9 cellular contexts compared by ENCODE assay signal in the genomic region with DNA sequence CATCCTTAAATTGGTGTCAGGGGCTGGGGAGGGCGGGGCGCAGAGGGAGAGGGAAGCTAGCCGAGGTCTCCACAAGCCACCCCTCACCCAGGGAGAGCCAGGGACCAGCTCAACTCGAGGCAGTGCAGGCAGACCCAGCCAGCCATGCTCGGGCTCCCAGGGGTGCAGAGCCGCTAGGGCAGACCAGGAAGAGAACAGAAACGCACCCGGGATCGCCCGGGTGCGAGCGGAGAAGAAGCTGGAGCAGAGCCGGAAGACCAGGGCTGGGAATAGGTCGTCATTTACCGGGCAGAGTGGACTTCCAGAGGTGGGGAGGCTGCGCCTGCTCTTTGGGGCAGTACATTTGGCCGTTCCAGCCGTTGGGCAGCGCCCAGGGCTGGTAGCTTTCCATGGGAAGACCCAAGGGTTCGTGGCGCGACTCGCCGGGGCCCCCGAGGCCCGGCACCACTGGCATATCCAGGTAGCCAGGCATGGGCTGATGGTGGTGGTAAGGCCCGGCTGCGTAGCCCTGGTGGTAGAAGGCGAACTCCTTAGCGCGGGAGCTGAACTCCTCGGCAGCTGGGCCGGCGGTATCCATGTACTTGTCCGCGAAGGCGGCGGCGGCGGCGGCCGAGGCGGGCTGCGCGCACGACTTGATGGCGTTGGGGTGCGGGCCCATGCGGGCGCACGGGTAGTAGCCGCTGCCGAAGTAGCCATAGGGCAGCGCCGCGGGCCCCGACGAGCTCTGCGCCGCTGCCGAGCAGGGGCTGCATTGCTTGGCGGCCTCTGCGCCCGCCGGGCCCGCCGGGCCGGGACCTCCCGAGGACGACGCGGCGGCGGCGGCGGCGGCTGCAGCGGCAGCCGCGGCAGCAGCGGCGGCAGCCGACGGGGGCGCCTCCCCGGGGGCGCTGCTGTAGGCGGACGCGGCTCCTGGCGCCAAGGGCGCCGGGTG. TPM values are rescaled to one million over a fixed set of nuclear protein-coding genes. Genes with fewer than 3 reads are reported as not detected.
DNase-seq lines count a peak whose midpoint lies in the region; ATAC-seq, FAIRE-seq and TF ChIP-seq lines count a peak whose summit lies in the region.
"Had no signal": no experiment of that assay in that cellular context is flagged by ENCODE, and none has a peak within 500 bp of the region (broad histone marks: within the 10 kb centered on the region; RNA-seq: fewer than 3 reads in every experiment).

No MANE protein-coding gene starts in this region.

- peaks cover 16% of the 10 kb centered on the region for H3K4me1 ChIP-seq in endothelial cell of umbilical vein (ENCODE audit: control insufficient read depth, extremely low read depth, insufficient read depth, low read length)
- H3K4me1 ChIP-seq in skeletal muscle tissue (ENCODE audit: control insufficient read depth in 3 of 3, insufficient read depth in 3 of 3, low read length in 3 of 3): peaks cover 14 to 24% (median 16%) of the 10 kb centered on the region in 3 donors

- no peaks in the 10 kb centered on the region for H3K36me3 ChIP-seq in endothelial cell of umbilical vein (ENCODE audit: control insufficient read depth in 2 of 2, extremely low read depth in 1 of 2, insufficient read depth in 2 of 2, low read length in 2 of 2)
- no peaks in the 10 kb centered on the region for H3K36me3 ChIP-seq in skeletal muscle tissue (ENCODE audit: control insufficient read depth in 3 of 3, insufficient read depth in 3 of 3, low read length in 3 of 3)

- H3K9me1 ChIP-seq in endothelial cell of umbilical vein (replicated peaks; ENCODE audit: control insufficient read depth, extremely low read depth, insufficient read depth, low read length): no peaks in the 10 kb centered on the region

- H3K9me3 ChIP-seq in endothelial cell of umbilical vein (replicated peaks; ENCODE audit: control insufficient read depth, insufficient read depth, low read length) (no peaks in the 10 kb centered on the region), skeletal muscle tissue (ENCODE audit: control insufficient read depth in 3 of 3, low read length in 3 of 3) (peaks cover 0 to 3% (median 0%) of the 10 kb centered on the region in 3 donors)

- no peaks in the 10 kb centered on the region for H3K79me2 ChIP-seq in endothelial cell of umbilical vein (ENCODE audit: control insufficient read depth, insufficient read depth, low read length)

- H3K4me3 ChIP-seq in endothelial cell of umbilical vein (replicated peaks in 1 of 3; ENCODE audit: insufficient read depth in 1 of 3, low read depth in 1 of 3, low read length in 3 of 3) (peak overlapping the region in 2 of 3 experiments; percentile 1 to 24), skeletal muscle tissue (ENCODE audit: low read length in 3 of 3) (peak overlapping the region; percentile 23 to 75 (median 67))

- no TSS peak for BruUV-seq in endothelial cell of umbilical vein (replicated peaks; lab: Mats Ljungman, UMichigan)

- H2AFZ ChIP-seq in endothelial cell of umbilical vein (ENCODE audit: low read depth, low read length): peak overlapping the region; percentile 56

- FAIRE-seq in endothelial cell of umbilical vein (lab: Jason Lieb, UNC): peak; percentile 4
- no peak for FAIRE-seq in D721Med (lab: Jason Lieb, UNC)
- FAIRE-seq: TTC549 had no signal

- POLR2A ChIA-PET in endothelial cell of umbilical vein (lab: Charles Lee): no interaction called here

- DNase-seq in NCI-H1694 treated with DMSO at 0.1 percent for 48 hours (lab: John Stamatoyannopoulos, UW): peak; percentile 27
- no peak for DNase-seq in NCI-H1694 (lab: John Stamatoyannopoulos, UW)
- DNase-seq in NCI-H2171 treated with DMSO at 0.1 percent for 48 hours (lab: John Stamatoyannopoulos, UW): peak; percentile 57
- no peak for DNase-seq in endothelial cell of umbilical vein (ENCODE audit: low read depth, low spot score)
- DNase-seq in D721Med (ENCODE audit: insufficient read length, low spot score): no peak
- DNase-seq in AG08396 (ENCODE audit: low spot score): no peak

- H3K27ac ChIP-seq in endothelial cell of umbilical vein (ENCODE audit: insufficient read depth, low read depth, low read length) (no peak overlapping the region), skeletal muscle tissue (ENCODE audit: low read depth, low read length) (no peak overlapping the region)

- TF ChIP-seq CTCF in endothelial cell of umbilical vein (IDR thresholded peaks at IDR 0.05; ENCODE audit: extremely low read depth in 1 of 2, insufficient read depth in 1 of 2, low read depth in 1 of 2, low read length in 2 of 2): no peak
- no peak for TF ChIP-seq CTCF in D721Med (IDR thresholded peaks at IDR 0.05; ENCODE audit: insufficient read depth, missing control alignments)

- CTCF ChIA-PET in endothelial cell of umbilical vein (lab: Charles Lee): interaction anchor here (0.7 to 2.9 kb wide), 22 partner anchors 8 to 897 kb away, joined by 3 to 24 read pairs (median 4); a partner anchor contains a TSS

- H3K9ac ChIP-seq in endothelial cell of umbilical vein (replicated peaks; ENCODE audit: extremely low read depth, insufficient read depth, low read length) (no peak overlapping the region), skeletal muscle tissue (ENCODE audit: low read depth in 1 of 3, low read length in 3 of 3) (peak overlapping the region in 1 of 3 donors; percentile 85)

- no peaks in the 10 kb centered on the region for H4K20me1 ChIP-seq in endothelial cell of umbilical vein (replicated peaks; ENCODE audit: control insufficient read depth, extremely low read depth, insufficient read depth, low read length)

- H3K27me3 ChIP-seq in endothelial cell of umbilical vein (ENCODE audit: control insufficient read depth in 2 of 2, insufficient read depth in 2 of 2, low read length in 2 of 2): peaks cover 74 to 94% of the 10 kb centered on the region in 2 experiments
- peaks cover 50 to 82% (median 72%) of the 10 kb centered on the region in 3 donors for H3K27me3 ChIP-seq in skeletal muscle tissue (ENCODE audit: control insufficient read depth in 3 of 3, insufficient read depth in 3 of 3, low read length in 3 of 3)

- H3K4me2 ChIP-seq in endothelial cell of umbilical vein (ENCODE audit: insufficient read depth, low read length): peak overlapping the region; percentile 65

- no peak for TF ChIP-seq POLR2A in endothelial cell of umbilical vein (IDR thresholded peaks at IDR 0.05; ENCODE audit: low read depth, low read length)

- dilution Hi-C loops in endothelial cell of umbilical vein (cut with MboI; ENCODE audit: extremely low pct_ligation_motif_present, low sequenced_read_pairs): no loop called here

- ATAC-seq in GM18519 (IDR thresholded peaks at IDR 0.05; ENCODE audit: low FRiP score, unreplicated experiment): no peak

- intact Hi-C loops in endothelial cell of umbilical vein (cut with micrococcal nuclease): no loop called here

RNA-seq across cellular contexts. Expression of a gene that starts 0.8 kb away (rescaled TPM):
- total RNA-seq in endothelial cell of umbilical vein: 0.09 and 0.22 TPM in 2 replicates
- 0.02 TPM in 1 of 2 replicates, not detected in the other for polyA plus RNA-seq in endothelial cell of umbilical vein
- 0.01 TPM in 2 replicates for polyA plus RNA-seq in endothelial cell of umbilical vein (2011; cell fraction: cytosol; rRNA removed)
- 0.03 TPM in 1 of 2 replicates, not detected in the other for polyA plus RNA-seq in endothelial cell of umbilical vein (2011; cell fraction: nucleus; rRNA removed)
- not detected in 2 replicates for polyA plus RNA-seq in endothelial cell of umbilical vein (2012)
- not detected in 2 replicates for polyA minus RNA-seq in endothelial cell of umbilical vein
- 0.72 TPM for polyA minus RNA-seq in endothelial cell of umbilical vein (2011; cell fraction: cytosol; rRNA and poly(A)+ RNA removed)
- not detected in 2 replicates for polyA minus RNA-seq in endothelial cell of umbilical vein (2011; cell fraction: nucleus; rRNA and poly(A)+ RNA removed)
- 0.52 TPM for total RNA-seq in skeletal muscle tissue

RNA-seq across cellular contexts. Expression of a gene that starts 14.1 kb away (rescaled TPM):
- total RNA-seq in endothelial cell of umbilical vein: 15.2 and 16.7 TPM in 2 replicates
- 10.4 and 10.8 TPM in 2 replicates for polyA plus RNA-seq in endothelial cell of umbilical vein
- polyA plus RNA-seq in endothelial cell of umbilical vein (2011; cell fraction: cytosol; rRNA removed): 8.2 and 9.7 TPM in 2 replicates
- polyA plus RNA-seq in endothelial cell of umbilical vein (2011; cell fraction: nucleus; rRNA removed): 4.6 and 5.5 TPM in 2 replicates
- 11.6 TPM in 2 replicates for polyA plus RNA-seq in endothelial cell of umbilical vein (2012)
- polyA minus RNA-seq in endothelial cell of umbilical vein: 6.6 and 8.6 TPM in 2 replicates
- 2.8 TPM for polyA minus RNA-seq in endothelial cell of umbilical vein (2011; cell fraction: cytosol; rRNA and poly(A)+ RNA removed)
- 3.6 and 3.7 TPM in 2 replicates for polyA minus RNA-seq in endothelial cell of umbilical vein (2011; cell fraction: nucleus; rRNA and poly(A)+ RNA removed)
- 2.1 TPM for total RNA-seq in skeletal muscle tissue

RNA-seq across cellular contexts. Expression of a gene that starts 25.0 kb away (rescaled TPM):
- total RNA-seq in endothelial cell of umbilical vein (24.4 and 27.6 TPM in 2 replicates), skeletal muscle tissue (13.6 TPM)
- polyA plus RNA-seq in endothelial cell of umbilical vein: 23.7 and 30.3 TPM in 2 replicates
- polyA plus RNA-seq in endothelial cell of umbilical vein (2011; cell fraction: cytosol; rRNA removed): 15.8 and 19.0 TPM in 2 replicates
- polyA plus RNA-seq in endothelial cell of umbilical vein (2011; cell fraction: nucleus; rRNA removed): 16.7 TPM in 2 replicates
- 15.1 and 20.3 TPM in 2 replicates for polyA plus RNA-seq in endothelial cell of umbilical vein (2012)
- 24.4 and 30.3 TPM in 2 replicates for polyA minus RNA-seq in endothelial cell of umbilical vein
- 3.2 TPM for polyA minus RNA-seq in endothelial cell of umbilical vein (2011; cell fraction: cytosol; rRNA and poly(A)+ RNA removed)
- polyA minus RNA-seq in endothelial cell of umbilical vein (2011; cell fraction: nucleus; rRNA and poly(A)+ RNA removed): 8.0 and 9.1 TPM in 2 replicates

RNA-seq across cellular contexts. Expression of a gene that starts 33.8 kb away (rescaled TPM):
- total RNA-seq in endothelial cell of umbilical vein (61.6 and 62.9 TPM in 2 replicates), skeletal muscle tissue (7.8 TPM)
- polyA plus RNA-seq in endothelial cell of umbilical vein: 47.2 and 84.1 TPM in 2 replicates
- polyA plus RNA-seq in endothelial cell of umbilical vein (2011; cell fraction: cytosol; rRNA removed): 44.6 and 46.3 TPM in 2 replicates
- polyA plus RNA-seq in endothelial cell of umbilical vein (2011; cell fraction: nucleus; rRNA removed): 94.3 and 108 TPM in 2 replicates
- 32.3 and 47.7 TPM in 2 replicates for polyA plus RNA-seq in endothelial cell of umbilical vein (2012)
- polyA minus RNA-seq in endothelial cell of umbilical vein: 8.0 and 11.3 TPM in 2 replicates
- polyA minus RNA-seq in endothelial cell of umbilical vein (2011; cell fraction: cytosol; rRNA and poly(A)+ RNA removed): not detected
- 14.0 and 22.7 TPM in 2 replicates for polyA minus RNA-seq in endothelial cell of umbilical vein (2011; cell fraction: nucleus; rRNA and poly(A)+ RNA removed)

RNA-seq across cellular contexts. Expression of a gene that starts 42.7 kb away (rescaled TPM):
- 15.6 and 18.5 TPM in 2 replicates for total RNA-seq in endothelial cell of umbilical vein
- 16.9 and 18.1 TPM in 2 replicates for polyA plus RNA-seq in endothelial cell of umbilical vein
- 13.0 and 13.8 TPM in 2 replicates for polyA plus RNA-seq in endothelial cell of umbilical vein (2011; cell fraction: cytosol; rRNA removed)
- polyA plus RNA-seq in endothelial cell of umbilical vein (2011; cell fraction: nucleus; rRNA removed): 5.6 and 8.3 TPM in 2 replicates
- polyA plus RNA-seq in endothelial cell of umbilical vein (2012): 13.9 and 16.0 TPM in 2 replicates
- 8.6 and 9.4 TPM in 2 replicates for polyA minus RNA-seq in endothelial cell of umbilical vein
- 5.9 TPM for polyA minus RNA-seq in endothelial cell of umbilical vein (2011; cell fraction: cytosol; rRNA and poly(A)+ RNA removed)
- polyA minus RNA-seq in endothelial cell of umbilical vein (2011; cell fraction: nucleus; rRNA and poly(A)+ RNA removed): 3.8 and 4.1 TPM in 2 replicates
- 1.6 TPM for total RNA-seq in skeletal muscle tissue

Comparison
In these comparisons a context has a peak if more than half of its experiments do, and no peak if none do; other contexts are left out.
1. DNase-seq: peak in NCI-H1694 treated with DMSO at 0.1 percent for 48 hours (single experiment) and NCI-H2171 treated with DMSO at 0.1 percent for 48 hours (single experiment); none in NCI-H1694 (single experiment), endothelial cell of umbilical vein (single experiment), D721Med (single experiment) and AG08396 (single experiment).